ENCODE assay signal across 27 cellular contexts in genomic region chr13:83178008-83178407, GRCh38.
"Had no signal": no experiment of that assay in that cellular context is flagged by ENCODE, and none has a peak within 500 bp of the region (broad histone marks: within the 10 kb centered on the region; RNA-seq: fewer than 3 reads in every experiment).

No MANE protein-coding gene starts in this region.

- ATAC-seq: stimulated activated effector memory CD8-positive, alpha-beta T cell treated with anti-CD3 and anti-CD28 coated beads, Interleukin-12 subunit alpha, Interleukin-12 subunit beta, amount 100 ng/mL, for 72 hours; stimulated activated memory B cell treated with anti-CD40 and anti-IgM and Interleukin-4, amounts not matched to agents 10 μg/mL and 1 μg/mL and 100 μg/mL, for 72 hours; stimulated activated naive B cell treated with anti-CD40 and anti-IgM and Interleukin-4, amounts not matched to agents 10 μg/mL and 1 μg/mL and 100 μg/mL, for 72 hours; stimulated activated naive CD8-positive, alpha-beta T cell treated with anti-CD3 and anti-CD28 coated beads, Interleukin-15, amount 100 ng/mL, for 72 hours; stimulated activated naive CD8-positive, alpha-beta T cell treated with anti-CD3 and anti-CD28 coated beads, Interleukin-15, Interleukin-2, amounts not matched to agents 100 U/mL and 50 U/mL, for 24 hours; upper lobe of right lung had no signal

- H3K27ac ChIP-seq: stomach, suprapubic skin, testis, thoracic aorta, thyroid gland, tibial artery, tibial nerve, transverse colon, upper lobe of left lung, upper lobe of right lung, uterus, vagina had no signal

- H3K4me1 ChIP-seq: stomach, suprapubic skin, testis, thyroid gland, tibial artery, tibial nerve, transverse colon, upper lobe of left lung, upper lobe of right lung, uterus, vagina had no signal

- H3K4me3 ChIP-seq: stomach, suprapubic skin, testis, thoracic aorta, thyroid gland, tibial artery, tibial nerve, transverse colon, upper lobe of left lung, upper lobe of right lung, uterus, vagina had no signal

- H3K27me3 ChIP-seq: stomach, suprapubic skin, testis, thyroid gland, tibial artery, tibial nerve, transverse colon, upper lobe of left lung, upper lobe of right lung, uterus, vagina had no signal

- H3K9me3 ChIP-seq: suprapubic skin, testis, thoracic aorta, thyroid gland, tibial artery, tibial nerve, transverse colon, upper lobe of left lung, upper lobe of right lung, uterus, vagina had no signal

- DNase-seq: stimulated activated CD4-positive, alpha-beta T cell treated with anti-CD3 and anti-CD28 coated beads, Interleukin-2, amount 100 ng/mL, for 48 hours; stimulated activated CD4-positive, alpha-beta T cell treated with anti-CD3 and anti-CD28 coated beads, Interleukin-4, amount 100 ng/mL, for 1 hour; stimulated activated CD4-positive, alpha-beta T cell treated with anti-CD3 and anti-CD28 coated beads, Interleukin-4, amount 100 ng/mL, for 24 hours; stimulated activated CD4-positive, alpha-beta T cell treated with anti-CD3 and anti-CD28 coated beads, Interleukin-4, amount 100 ng/mL, for 4 hours; stimulated activated CD8-positive, alpha-beta memory T cell treated with anti-CD3 and anti-CD28 coated beads, Interleukin-4, amount 100 ng/mL, for 48 hours; stimulated activated naive B cell treated with anti-CD40 and anti-IgM and Interleukin-4, amounts not matched to agents 10 μg/mL and 1 μg/mL and 100 μg/mL, for 72 hours; stimulated activated naive CD4-positive, alpha-beta T cell; stimulated activated naive CD4-positive, alpha-beta T cell treated with Interleukin-2 at 50 U/mL for 16 hours; stimulated activated naive CD8-positive, alpha-beta T cell treated with anti-CD3 and anti-CD28 coated beads, Interleukin-15, amount 100 ng/mL, for 72 hours; stimulated activated naive CD8-positive, alpha-beta T cell treated with anti-CD3 and anti-CD28 coated beads, Interleukin-15, Interleukin-2, amounts not matched to agents 100 U/mL and 50 U/mL, for 24 hours; stomach; substantia nigra; testis; thyroid gland; tibial artery; transverse colon; trophoblast cell; upper lobe of left lung; upper lobe of right lung; uterus had no signal

- FAIRE-seq: urothelium cell line had no signal

- H3K36me3 ChIP-seq: stomach, suprapubic skin, thoracic aorta, thyroid gland, tibial artery, tibial nerve, transverse colon, upper lobe of left lung, upper lobe of right lung, uterus, vagina had no signal
